14 cellular contexts compared by ENCODE assay signal in the genomic region with DNA sequence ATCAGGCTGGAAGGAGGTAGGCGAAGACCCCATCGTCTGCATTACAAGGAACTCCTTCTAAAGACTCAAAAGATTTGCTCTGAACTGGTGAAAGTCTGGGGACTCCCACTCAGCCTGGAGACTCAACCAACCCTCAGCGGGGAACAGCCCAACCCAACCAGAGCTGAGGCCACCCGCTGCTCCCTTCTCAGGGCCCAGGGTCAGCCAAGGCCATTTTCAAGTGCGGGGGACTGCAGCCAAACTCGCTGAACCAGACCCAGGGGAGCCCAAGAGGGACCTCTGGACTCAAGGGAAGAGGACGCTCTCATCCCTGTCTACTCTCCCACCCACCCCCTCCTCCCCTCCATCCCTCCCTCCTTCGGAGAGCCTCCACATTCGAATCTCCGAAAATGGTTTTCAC. TPM values are rescaled to one million over a fixed set of nuclear protein-coding genes. Genes with fewer than 3 reads are reported as not detected.
DNase-seq lines count a peak whose midpoint lies in the region; ATAC-seq and TF ChIP-seq lines count a peak whose summit lies in the region.
"Had no signal": no experiment of that assay in that cellular context is flagged by ENCODE, and none has a peak within 500 bp of the region (broad histone marks: within the 10 kb centered on the region; RNA-seq: fewer than 3 reads in every experiment).

No MANE protein-coding gene starts in this region.

- peaks cover 9% of the 10 kb centered on the region for H3K9me3 Mint-ChIP-seq in dendritic cell treated with granulocyte-macrophage colony-stimulating factor and Interleukin-4, amounts not matched to agents 40 ng/mL and 50 ng/mL, for 4 days

- no peaks in the 10 kb centered on the region for H3K27me3 Mint-ChIP-seq in dendritic cell treated with granulocyte-macrophage colony-stimulating factor and Interleukin-4, amounts not matched to agents 40 ng/mL and 50 ng/mL, for 4 days

- ATAC-seq in right cardiac atrium, result peak; percentile 57 to 64
- ATAC-seq: PC-3 had no signal

- TF ChIP-seq POLR2A in thyroid gland (IDR thresholded peaks at IDR 0.05), result no peak

- no peaks in the 10 kb centered on the region for H3K9me3 ChIP-seq in right cardiac atrium (ENCODE audit: control insufficient read depth, low read length)
- no peaks in the 10 kb centered on the region for H3K9me3 ChIP-seq in thyroid gland

- intact Hi-C loops in dendritic cell treated with granulocyte-macrophage colony-stimulating factor and Interleukin-4, amounts not matched to agents 40 ng/mL and 50 ng/mL, for 4 days (cut with micrococcal nuclease), result no loop called here
- intact Hi-C loops in right cardiac atrium (cut with DNase I) (no loop called here), thyroid gland (cut with DNase I) (no loop called here)

- peaks cover 3% of the 10 kb centered on the region for H3K4me1 ChIP-seq in right cardiac atrium (ENCODE audit: control insufficient read depth, insufficient read depth, low read length)
- peaks cover 9 to 11% of the 10 kb centered on the region in 2 donors for H3K4me1 ChIP-seq in thyroid gland

- peaks cover 42% of the 10 kb centered on the region for H3K4me1 Mint-ChIP-seq in dendritic cell treated with granulocyte-macrophage colony-stimulating factor and Interleukin-4, amounts not matched to agents 40 ng/mL and 50 ng/mL, for 4 days (ENCODE audit: low read depth)

- DNase-seq in H7, result peak; percentile 64
- peak in 2 of 3 donors; percentile 63 to 75 for DNase-seq in right cardiac atrium
- peak; percentile 12 to 14 for DNase-seq in thyroid gland
- DNase-seq in NCI-H510A (lab: John Stamatoyannopoulos, UW), result no peak
- DNase-seq in NOMO-1 treated with dmso at 0.1 percent for 144 hours (lab: John Stamatoyannopoulos, UW; ENCODE audit: unreplicated experiment), result no peak
- no peak for DNase-seq in hepatic stellate cell (ENCODE audit: low spot score)
- DNase-seq: IMR-90, Kasumi-1, NCI-H1417, NCI-H2081, NCI-H2227 treated with DMSO at 0.1 percent for 48 hours, NCI-H526 treated with DMSO at 0.1 percent for 48 hours, PC-3 had no signal

- peaks cover 29% of the 10 kb centered on the region for H3K36me3 Mint-ChIP-seq in dendritic cell treated with granulocyte-macrophage colony-stimulating factor and Interleukin-4, amounts not matched to agents 40 ng/mL and 50 ng/mL, for 4 days (ENCODE audit: low read depth)

- H3K4me3 ChIP-seq in H7 (ENCODE audit: insufficient read depth, low read depth, low read length), result no peak overlapping the region
- H3K4me3 ChIP-seq in right cardiac atrium (ENCODE audit: low read length), result no peak overlapping the region
- no peak overlapping the region for H3K4me3 ChIP-seq in thyroid gland (replicated peaks in 1 of 3)

- H3K4me3 Mint-ChIP-seq in dendritic cell treated with granulocyte-macrophage colony-stimulating factor and Interleukin-4, amounts not matched to agents 40 ng/mL and 50 ng/mL, for 4 days, result no peak overlapping the region

- peak overlapping the region; percentile 92 for H3K27ac Mint-ChIP-seq in dendritic cell treated with granulocyte-macrophage colony-stimulating factor and Interleukin-4, amounts not matched to agents 40 ng/mL and 50 ng/mL, for 4 days

- no peak for TF ChIP-seq CTCF in thyroid gland (IDR thresholded peaks at IDR 0.05)

- WGBS in right cardiac atrium, result 43% methylated on average over 10 of the region's 10 CpGs
- 42 to 45% methylated on average over 8 to 10 of the region's 10 CpGs for WGBS in thyroid gland, 2 donors

- H3K36me3 ChIP-seq in H7 (replicated peaks; ENCODE audit: control insufficient read depth, insufficient read depth, low read length) (no peaks in the 10 kb centered on the region; the same call in none of the 2 replicates), thyroid gland (no peaks in the 10 kb centered on the region)

- H3K27ac ChIP-seq in right cardiac atrium (ENCODE audit: low read length), result no peak overlapping the region
- no peak overlapping the region for H3K27ac ChIP-seq in thyroid gland

- H3K27me3 ChIP-seq in H7 (ENCODE audit: control insufficient read depth, insufficient read depth, low read length), result no peaks in the 10 kb centered on the region
- no peaks in the 10 kb centered on the region for H3K27me3 ChIP-seq in right cardiac atrium (ENCODE audit: control insufficient read depth, insufficient read depth)
- H3K27me3 ChIP-seq in thyroid gland, result no peaks in the 10 kb centered on the region

RNA-seq across cellular contexts. Expression of gene XYLT1, which starts 24.1 kb away (rescaled TPM):
- total RNA-seq in H7 (2014; rRNA removed; shearing (Covaris generic)), result 7.6 and 7.8 TPM in 2 replicates
- 10 to 100 TPM in 3 of 4 donors, 1 to 10 TPM in 1; 8.5 to 37.8 (median 12.6) TPM for total RNA-seq in right cardiac atrium
- 2.5 TPM for polyA plus RNA-seq in right cardiac atrium
- 10 to 100 TPM in 3 of 4 donors, 1 to 10 TPM in 1; 5.6 to 14.9 (median 10.8) TPM for total RNA-seq in thyroid gland
- total RNA-seq: PC-3 had no signal

Comparison
In these comparisons a context has a peak if more than half of its experiments do, and no peak if none do; other contexts are left out.
1. DNase-seq: peak in H7 (single experiment), right cardiac atrium (2 of 3) and thyroid gland (2 of 2); none in NCI-H510A (single experiment), NOMO-1 treated with dmso at 0.1 percent for 144 hours (single experiment) and hepatic stellate cell (single experiment).